9 cellular contexts compared by ENCODE assay signal in genomic region chr3:39141211-39141995, GRCh38. TPM values are rescaled to one million over a fixed set of nuclear protein-coding genes. Genes with fewer than 3 reads are reported as not detected.
DNase-seq lines count a peak whose midpoint lies in the region; ATAC-seq, FAIRE-seq and TF ChIP-seq lines count a peak whose summit lies in the region.
"Had no signal": no experiment of that assay in that cellular context is flagged by ENCODE, and none has a peak within 500 bp of the region (broad histone marks: within the 10 kb centered on the region; RNA-seq: fewer than 3 reads in every experiment).

No MANE protein-coding gene starts in this region.

- H3K9me3 ChIP-seq in kidney (ENCODE audit: control insufficient read depth in 1 of 2, low read length in 2 of 2) (no peaks in the 10 kb centered on the region), thymus (ENCODE audit: control insufficient read depth) (no peaks in the 10 kb centered on the region)

- H3K4me1 Mint-ChIP-seq in activated naive CD8-positive, alpha-beta T cell treated with anti-CD3 and anti-CD28 coated beads, Interleukin-2, amount 10 ng/mL, durations not matched to agents 7 days and 5 days: peaks cover 14% of the 10 kb centered on the region

- H3K4me3 ChIP-seq in kidney (ENCODE audit: low read length in 2 of 2) (peak overlapping the region in 1 of 2 donors; percentile 2), thymus (ENCODE audit: low read length) (no peak overlapping the region)

- no peak for TF ChIP-seq CTCF in kidney (IDR thresholded peaks at IDR 0.05; ENCODE audit: borderline replicate concordance, extremely low read depth, insufficient read depth)

- H3K9me3 Mint-ChIP-seq in activated naive CD8-positive, alpha-beta T cell treated with anti-CD3 and anti-CD28 coated beads, Interleukin-2, amount 10 ng/mL, durations not matched to agents 7 days and 5 days: no peaks in the 10 kb centered on the region

- 93% methylated on average over 3 of the region's 3 CpGs for WGBS in thymus

- POLR2A ChIA-PET in activated naive CD8-positive, alpha-beta T cell treated with anti-CD3 and anti-CD28 coated beads, Interleukin-2, amount 10 ng/mL, durations not matched to agents 7 days and 5 days (lab: Charles Lee): interaction anchor here (1.4 kb wide), 1 partner anchor 36 kb away, joined by 3 read pairs; no protein-coding TSS in a partner anchor

- H3K36me3 ChIP-seq in kidney (ENCODE audit: control insufficient read depth in 1 of 2, insufficient read depth in 2 of 2, low read length in 2 of 2) (peaks cover 31 to 40% of the 10 kb centered on the region in 2 donors), thymus (ENCODE audit: control insufficient read depth, insufficient read depth) (peaks cover 51% of the 10 kb centered on the region)

- peaks cover 26% of the 10 kb centered on the region for H3K36me3 Mint-ChIP-seq in activated naive CD8-positive, alpha-beta T cell treated with anti-CD3 and anti-CD28 coated beads, Interleukin-2, amount 10 ng/mL, durations not matched to agents 7 days and 5 days

- peak; percentile 47 for DNase-seq in SIG-M5 treated with dmso at 0.1 percent for 504 hours (lab: John Stamatoyannopoulos, UW; ENCODE audit: unreplicated experiment)
- no peak for DNase-seq in SIG-M5 (lab: John Stamatoyannopoulos, UW)
- no peak for DNase-seq in activated naive CD8-positive, alpha-beta T cell treated with anti-CD3 and anti-CD28 coated beads, Interleukin-2, amount 10 ng/mL, durations not matched to agents 7 days and 5 days
- DNase-seq in kidney: peak; percentile 96
- DNase-seq in Ammon's horn (ENCODE audit: low spot score): no peak

- H3K4me1 ChIP-seq in kidney (ENCODE audit: control insufficient read depth in 1 of 2, insufficient read depth in 1 of 2, low read depth in 1 of 2, low read length in 2 of 2): peaks cover 28 to 29% of the 10 kb centered on the region in 2 donors
- peaks cover 10% of the 10 kb centered on the region for H3K4me1 ChIP-seq in thymus (ENCODE audit: control insufficient read depth, insufficient read depth, low read length)

- H3K27ac Mint-ChIP-seq in activated naive CD8-positive, alpha-beta T cell treated with anti-CD3 and anti-CD28 coated beads, Interleukin-2, amount 10 ng/mL, durations not matched to agents 7 days and 5 days: peak overlapping the region; percentile 30

- no peaks in the 10 kb centered on the region for H3K27me3 ChIP-seq in thymus (ENCODE audit: control insufficient read depth, insufficient read depth)

- no peak overlapping the region for H3K4me3 Mint-ChIP-seq in activated naive CD8-positive, alpha-beta T cell treated with anti-CD3 and anti-CD28 coated beads, Interleukin-2, amount 10 ng/mL, durations not matched to agents 7 days and 5 days

- H3K27me3 Mint-ChIP-seq in activated naive CD8-positive, alpha-beta T cell treated with anti-CD3 and anti-CD28 coated beads, Interleukin-2, amount 10 ng/mL, durations not matched to agents 7 days and 5 days: no peaks in the 10 kb centered on the region

- ATAC-seq in activated naive CD8-positive, alpha-beta T cell treated with anti-CD3 and anti-CD28 coated beads, Interleukin-2, amount 10 ng/mL, durations not matched to agents 7 days and 5 days (ENCODE audit: low read depth): no peak
- ATAC-seq in GM21381 (IDR thresholded peaks at IDR 0.05; ENCODE audit: unreplicated experiment): no peak
- no peak for ATAC-seq in HG03432 (IDR thresholded peaks at IDR 0.05; ENCODE audit: unreplicated experiment)

- no peak for FAIRE-seq in kidney (lab: Jason Lieb, UNC)

- intact Hi-C loops in kidney (cut with DNase I): no loop called here

- H3K27ac ChIP-seq in kidney (ENCODE audit: low read depth in 2 of 2, low read length in 2 of 2): peak overlapping the region; percentile 73 to 79
- peak overlapping the region; percentile 61 for H3K27ac ChIP-seq in thymus (ENCODE audit: low read depth)

- H3K9ac ChIP-seq in kidney (ENCODE audit: low read length in 2 of 2): peak overlapping the region in 1 of 2 donors; percentile 37

RNA-seq across cellular contexts. Expression of gene CSRNP1, which starts 12.0 kb away (rescaled TPM):
- total RNA-seq in activated naive CD8-positive, alpha-beta T cell treated with anti-CD3 and anti-CD28 coated beads, Interleukin-2, amount 10 ng/mL, durations not matched to agents 7 days and 5 days: 10 to 100 TPM; 15.8 to 16.5 TPM
- total RNA-seq in kidney: 21.6 TPM
- polyA plus RNA-seq in kidney (ENCODE audit: insufficient read depth, low read depth, low replicate concordance) (16.5 TPM), thymus (26.1 TPM)

RNA-seq across cellular contexts. Expression of gene TTC21A, which starts 33.9 kb away (rescaled TPM):
- 1 to 10 TPM; 2.7 to 4.5 TPM for total RNA-seq in activated naive CD8-positive, alpha-beta T cell treated with anti-CD3 and anti-CD28 coated beads, Interleukin-2, amount 10 ng/mL, durations not matched to agents 7 days and 5 days
- total RNA-seq in kidney: 14.1 TPM
- 4.8 TPM for polyA plus RNA-seq in kidney (ENCODE audit: insufficient read depth, low read depth, low replicate concordance)
- 12.3 TPM for polyA plus RNA-seq in thymus

RNA-seq across cellular contexts. Expression of gene GORASP1, which starts 34.0 kb away (rescaled TPM):
- total RNA-seq in activated naive CD8-positive, alpha-beta T cell treated with anti-CD3 and anti-CD28 coated beads, Interleukin-2, amount 10 ng/mL, durations not matched to agents 7 days and 5 days: 10 to 100 TPM; 25.1 to 28.1 TPM
- 70.9 TPM for total RNA-seq in kidney
- 38.8 TPM for polyA plus RNA-seq in kidney (ENCODE audit: insufficient read depth, low read depth, low replicate concordance)
- 26.2 TPM for polyA plus RNA-seq in thymus

RNA-seq across cellular contexts. Expression of gene XIRP1, which starts 51.0 kb away (rescaled TPM):
- not detected for total RNA-seq in activated naive CD8-positive, alpha-beta T cell treated with anti-CD3 and anti-CD28 coated beads, Interleukin-2, amount 10 ng/mL, durations not matched to agents 7 days and 5 days
- 0.09 TPM for total RNA-seq in kidney
- not detected for polyA plus RNA-seq in kidney (ENCODE audit: insufficient read depth, low read depth, low replicate concordance)
- polyA plus RNA-seq in thymus: 1.1 TPM
- total RNA-seq: Daoy had no signal

Comparison
In these comparisons a context has a peak if more than half of its experiments do, and no peak if none do; other contexts are left out.
1. DNase-seq: peak in SIG-M5 treated with dmso at 0.1 percent for 504 hours (single experiment) and kidney (single experiment); none in SIG-M5 (single experiment), activated naive CD8-positive, alpha-beta T cell treated with anti-CD3 and anti-CD28 coated beads, Interleukin-2, amount 10 ng/mL, durations not matched to agents 7 days and 5 days (single experiment) and Ammon's horn (single experiment).